Comparison of ENCODE assay signal across 2 cellular contexts in the genomic region with DNA sequence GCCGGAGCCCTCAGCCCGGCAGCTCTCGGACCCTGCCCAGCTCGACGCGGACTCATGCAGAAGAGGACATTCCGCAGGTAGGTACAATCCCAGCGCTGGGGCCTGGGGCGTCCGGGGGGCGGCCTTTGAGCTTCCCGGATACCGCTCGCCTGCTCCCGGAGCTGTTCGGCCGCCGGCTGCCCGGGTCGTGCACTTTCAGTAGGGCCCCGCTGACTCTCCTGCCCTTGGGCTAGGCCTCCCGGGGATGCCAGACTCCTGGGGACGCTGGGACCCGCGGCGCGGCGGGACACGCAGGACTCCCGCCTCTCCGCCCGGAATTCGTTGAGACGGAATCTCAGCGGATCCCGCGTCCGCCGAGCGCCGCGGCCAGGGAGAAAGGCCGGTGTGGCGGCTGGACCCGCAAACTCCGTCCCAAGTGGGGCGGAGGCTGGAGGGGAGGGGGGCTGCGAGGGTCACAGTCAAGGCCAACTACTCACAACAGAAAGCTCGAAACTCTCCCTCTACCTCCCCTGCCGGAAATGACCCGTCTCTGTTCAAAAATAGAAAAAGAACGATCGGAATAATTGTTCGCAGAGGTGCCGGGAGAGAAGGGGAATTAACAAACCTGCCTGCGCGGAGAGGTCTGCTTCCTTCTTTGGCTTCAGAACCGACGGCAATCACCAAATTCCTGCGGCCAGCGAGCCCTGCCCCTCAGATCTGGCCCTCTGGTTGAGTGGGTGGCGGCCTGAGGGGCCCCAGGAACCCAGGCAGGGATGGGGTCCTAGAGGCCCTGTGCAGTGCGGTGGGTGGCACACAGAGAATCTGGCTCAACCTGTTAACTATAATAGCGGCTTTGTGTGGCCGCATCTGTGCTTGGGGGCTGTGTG.
TF ChIP-seq lines count a peak whose summit lies in the region.

No MANE protein-coding gene starts in this region.

TF ChIP-seq in SK-N-SH, 30 proteins besides CTCF, POLR2A, EP300 and RAD21 (continued from another document):
- TF ChIP-seq FOSL2 (IDR thresholded peaks at IDR 0.05; ENCODE audit: borderline replicate concordance, low read depth) (no peak), IRF3 (IDR thresholded peaks at IDR 0.05; ENCODE audit: low read depth, low read length) (no peak), NRF1 (IDR thresholded peaks at IDR 0.05; ENCODE audit: low read depth, low read length) (no peak), CHD2 (IDR thresholded peaks at IDR 0.05; ENCODE audit: low read length, partially characterized antibody) (no peak), MXI1 (IDR thresholded peaks at IDR 0.05; ENCODE audit: low read depth, low read length) (no peak), JUND (IDR thresholded peaks at IDR 0.05) (no peak), MEF2A (IDR thresholded peaks at IDR 0.05; ENCODE audit: borderline replicate concordance, low read depth) (no peak)
- TF ChIP-seq, protein P1, sequence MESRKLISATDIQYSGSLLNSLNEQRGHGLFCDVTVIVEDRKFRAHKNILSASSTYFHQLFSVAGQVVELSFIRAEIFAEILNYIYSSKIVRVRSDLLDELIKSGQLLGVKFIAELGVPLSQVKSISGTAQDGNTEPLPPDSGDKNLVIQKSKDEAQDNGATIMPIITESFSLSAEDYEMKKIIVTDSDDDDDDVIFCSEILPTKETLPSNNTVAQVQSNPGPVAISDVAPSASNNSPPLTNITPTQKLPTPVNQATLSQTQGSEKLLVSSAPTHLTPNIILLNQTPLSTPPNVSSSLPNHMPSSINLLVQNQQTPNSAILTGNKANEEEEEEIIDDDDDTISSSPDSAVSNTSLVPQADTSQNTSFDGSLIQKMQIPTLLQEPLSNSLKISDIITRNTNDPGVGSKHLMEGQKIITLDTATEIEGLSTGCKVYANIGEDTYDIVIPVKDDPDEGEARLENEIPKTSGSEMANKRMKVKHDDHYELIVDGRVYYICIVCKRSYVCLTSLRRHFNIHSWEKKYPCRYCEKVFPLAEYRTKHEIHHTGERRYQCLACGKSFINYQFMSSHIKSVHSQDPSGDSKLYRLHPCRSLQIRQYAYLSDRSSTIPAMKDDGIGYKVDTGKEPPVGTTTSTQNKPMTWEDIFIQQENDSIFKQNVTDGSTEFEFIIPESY (IDR thresholded peaks at IDR 0.05; ENCODE audit: borderline replicate concordance, low read depth), result no peak

TF ChIP-seq in SK-N-SH treated with all-trans-retinoic acid at 6 μM for 48 hours, 23 proteins besides CTCF, POLR2A, EP300 and RAD21 (continued from another document):
- no peak for TF ChIP-seq POU6F1 (CRISPR knock-in tag; IDR thresholded peaks at IDR 0.05; ENCODE audit: borderline replicate concordance, low read depth)
- TF ChIP-seq ZNF565 (CRISPR knock-in tag; conservative IDR thresholded peaks at IDR 0.05; ENCODE audit: low read depth), result no peak
- no peak for TF ChIP-seq CREB5 (CRISPR knock-in tag; IDR thresholded peaks at IDR 0.05; ENCODE audit: low read depth)
- no peak for TF ChIP-seq ZC3H10 (CRISPR knock-in tag; IDR thresholded peaks at IDR 0.05)
- no peak for TF ChIP-seq ARNTL (CRISPR knock-in tag; IDR thresholded peaks at IDR 0.05; ENCODE audit: borderline replicate concordance, low read depth)
- TF ChIP-seq, protein P2, sequence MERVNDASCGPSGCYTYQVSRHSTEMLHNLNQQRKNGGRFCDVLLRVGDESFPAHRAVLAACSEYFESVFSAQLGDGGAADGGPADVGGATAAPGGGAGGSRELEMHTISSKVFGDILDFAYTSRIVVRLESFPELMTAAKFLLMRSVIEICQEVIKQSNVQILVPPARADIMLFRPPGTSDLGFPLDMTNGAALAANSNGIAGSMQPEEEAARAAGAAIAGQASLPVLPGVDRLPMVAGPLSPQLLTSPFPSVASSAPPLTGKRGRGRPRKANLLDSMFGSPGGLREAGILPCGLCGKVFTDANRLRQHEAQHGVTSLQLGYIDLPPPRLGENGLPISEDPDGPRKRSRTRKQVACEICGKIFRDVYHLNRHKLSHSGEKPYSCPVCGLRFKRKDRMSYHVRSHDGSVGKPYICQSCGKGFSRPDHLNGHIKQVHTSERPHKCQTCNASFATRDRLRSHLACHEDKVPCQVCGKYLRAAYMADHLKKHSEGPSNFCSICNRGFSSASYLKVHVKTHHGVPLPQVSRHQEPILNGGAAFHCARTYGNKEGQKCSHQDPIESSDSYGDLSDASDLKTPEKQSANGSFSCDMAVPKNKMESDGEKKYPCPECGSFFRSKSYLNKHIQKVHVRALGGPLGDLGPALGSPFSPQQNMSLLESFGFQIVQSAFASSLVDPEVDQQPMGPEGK (CRISPR knock-in tag; IDR thresholded peaks at IDR 0.05; ENCODE audit: borderline replicate concordance), result no peak
- TF ChIP-seq CSDC2 (CRISPR knock-in tag; IDR thresholded peaks at IDR 0.05), result no peak
